In genomic region chr17:7466318-7466643, GRCh38 we compare ENCODE assay signal across 15 cellular contexts. TPM values are rescaled to one million over a fixed set of nuclear protein-coding genes. Genes with fewer than 3 reads are reported as not detected.
DNase-seq lines count a peak whose midpoint lies in the region; ATAC-seq and TF ChIP-seq lines count a peak whose summit lies in the region.
"Had no signal": no experiment of that assay in that cellular context is flagged by ENCODE, and none has a peak within 500 bp of the region (broad histone marks: within the 10 kb centered on the region; RNA-seq: fewer than 3 reads in every experiment).

No MANE protein-coding gene starts in this region.

- peaks cover 4% of the 10 kb centered on the region for H3K79me2 ChIP-seq in neural progenitor cell (ENCODE audit: low read depth)

- no peak overlapping the region for H2BK5ac ChIP-seq in mesenchymal stem cell (ENCODE audit: low read depth, low read length, poor library complexity, severe bottlenecking)

- TF ChIP-seq POLR2A in upper lobe of left lung (IDR thresholded peaks at IDR 0.05): peak in 1 of 4 donors; percentile 2

- H3K27ac Mint-ChIP-seq in neural progenitor cell: no peak overlapping the region

- H3K27me3 ChIP-seq in left ventricle myocardium inferior (ENCODE audit: low read depth) (no peaks in the 10 kb centered on the region), mesenchymal stem cell (ENCODE audit: control insufficient read depth in 1 of 2, insufficient read depth in 1 of 2, low read length in 2 of 2) (no peaks in the 10 kb centered on the region), upper lobe of left lung (no peaks in the 10 kb centered on the region), neural progenitor cell (no peaks in the 10 kb centered on the region)
- H3K27me3 ChIP-seq: Peyer's patch had no signal

- no peak for TF ChIP-seq CTCF in left ventricle myocardium inferior (IDR thresholded peaks at IDR 0.05; ENCODE audit: borderline replicate concordance)
- no peak for TF ChIP-seq CTCF in upper lobe of left lung (IDR thresholded peaks at IDR 0.05)
- TF ChIP-seq CTCF in neural progenitor cell (IDR thresholded peaks at IDR 0.05): no peak

- H3K4me3 ChIP-seq in left ventricle myocardium inferior (no peak overlapping the region), mesenchymal stem cell (ENCODE audit: insufficient read depth in 1 of 2, low read depth in 1 of 2, low read length in 2 of 2) (no peak overlapping the region), upper lobe of left lung (no peak overlapping the region), neural progenitor cell (no peak overlapping the region)
- H3K4me3 ChIP-seq: GM12878, Peyer's patch had no signal

- peak overlapping the region; percentile 73 for H4K91ac ChIP-seq in mesenchymal stem cell (ENCODE audit: low read length)

- ATAC-seq in left ventricle myocardium superior: no peak
- no peak for ATAC-seq in upper lobe of left lung (ENCODE audit: low FRiP score in 2 of 2)
- no peak for ATAC-seq in SK-N-SH treated with all-trans-retinoic acid at 6 μM for 48 hours
- ATAC-seq: GM12878 had no signal

- H3K27ac ChIP-seq in left ventricle myocardium inferior (replicated peaks) (peak overlapping the region; percentile 85), mesenchymal stem cell (ENCODE audit: low read length, poor library complexity, severe bottlenecking) (no peak overlapping the region), upper lobe of left lung (peak overlapping the region; percentile 61 to 75 (median 71)), neural progenitor cell (no peak overlapping the region)

- no peak overlapping the region for H3K14ac ChIP-seq in mesenchymal stem cell (ENCODE audit: low read length in 2 of 2)

- H3K4me1 ChIP-seq in left ventricle myocardium inferior: peaks cover 60% of the 10 kb centered on the region
- H3K4me1 ChIP-seq in mesenchymal stem cell (ENCODE audit: control insufficient read depth, insufficient read depth, low read depth, low read length): peaks cover 8% of the 10 kb centered on the region
- H3K4me1 ChIP-seq in upper lobe of left lung: peaks cover 24 to 40% (median 32%) of the 10 kb centered on the region in 4 donors
- peaks cover 6% of the 10 kb centered on the region for H3K4me1 ChIP-seq in neural progenitor cell

- H3K36me3 ChIP-seq in left ventricle myocardium inferior (peaks cover 43% of the 10 kb centered on the region), mesenchymal stem cell (ENCODE audit: control insufficient read depth in 1 of 2, insufficient read depth in 2 of 2, low read depth in 1 of 2, low read length in 2 of 2) (peaks cover 56 to 61% of the 10 kb centered on the region in 2 experiments), upper lobe of left lung (peaks cover 4 to 40% (median 31%) of the 10 kb centered on the region in 4 donors), neural progenitor cell (no peaks in the 10 kb centered on the region)

- peaks cover 47% of the 10 kb centered on the region for H3K79me1 ChIP-seq in mesenchymal stem cell (replicated peaks; ENCODE audit: low read length, poor library complexity, severe bottlenecking)

- no peak overlapping the region for H2AK5ac ChIP-seq in mesenchymal stem cell (ENCODE audit: low read length, severe bottlenecking)

- H3K9me3 ChIP-seq in left ventricle myocardium inferior (replicated peaks) (no peaks in the 10 kb centered on the region), mesenchymal stem cell (ENCODE audit: control insufficient read depth, low read length) (no peaks in the 10 kb centered on the region), upper lobe of left lung (no peaks in the 10 kb centered on the region), neural progenitor cell (ENCODE audit: low read depth) (no peaks in the 10 kb centered on the region)
- H3K9me3 ChIP-seq: Peyer's patch had no signal

- WGBS in mesenchymal stem cell: 99% methylated on average over 9 of the region's 9 CpGs
- 80 to 83% methylated on average over 9 of the region's 9 CpGs for WGBS in upper lobe of left lung, 2 donors

- H2AFZ ChIP-seq in mesenchymal stem cell (ENCODE audit: low read depth, low read length) (no peak overlapping the region), neural progenitor cell (replicated peaks) (no peak overlapping the region)

- peak overlapping the region; percentile 42 for H3K9ac ChIP-seq in mesenchymal stem cell (ENCODE audit: low read length)
- H3K9ac ChIP-seq in neural progenitor cell: no peak overlapping the region

- no peak overlapping the region for H2BK120ac ChIP-seq in mesenchymal stem cell (ENCODE audit: low read depth, low read length)

- peaks cover 21% of the 10 kb centered on the region for H4K20me1 ChIP-seq in neural progenitor cell (ENCODE audit: low read depth)

- TF ChIP-seq EP300 in upper lobe of left lung (IDR thresholded peaks at IDR 0.05): no peak

- H3K27me3 Mint-ChIP-seq in neural progenitor cell (ENCODE audit: insufficient read depth, low read depth): peaks cover 9% of the 10 kb centered on the region

- H3K4ac ChIP-seq in mesenchymal stem cell (ENCODE audit: low read depth in 1 of 2, low read length in 2 of 2): no peak overlapping the region

- H3K4me2 ChIP-seq in mesenchymal stem cell (ENCODE audit: low read length, poor library complexity, severe bottlenecking): no peak overlapping the region
- no peak overlapping the region for H3K4me2 ChIP-seq in neural progenitor cell

- no peak overlapping the region for H3K4me3 Mint-ChIP-seq in neural progenitor cell
- H3K4me3 Mint-ChIP-seq: mesothelial cell of epicardium had no signal

- DNase-seq in left ventricle myocardium inferior (no peak), left ventricle myocardium superior (no peak), mesenchymal stem cell (no peak), upper lobe of left lung (no peak), neural progenitor cell (ENCODE audit: low spot score) (no peak)
- DNase-seq: activated CD8-positive, alpha-beta memory T cell treated with anti-CD3 and anti-CD28 coated beads for 24 hours; effector memory CD4-positive, alpha-beta T cell; NCI-H446 treated with DMSO at 0.1 percent for 48 hours; Peyer's patch; T1000 had no signal

- no peak overlapping the region for H3K18ac ChIP-seq in mesenchymal stem cell (ENCODE audit: low read depth in 1 of 2, low read length in 2 of 2)

- peak overlapping the region in 1 of 2 experiments; percentile 33 for H2BK12ac ChIP-seq in mesenchymal stem cell (ENCODE audit: low read length in 2 of 2)

- peaks cover 28% of the 10 kb centered on the region for H3K4me1 Mint-ChIP-seq in neural progenitor cell

- H3F3A ChIP-seq in neural progenitor cell (ENCODE audit: low read depth): peaks cover 4% of the 10 kb centered on the region

- H2BK15ac ChIP-seq in mesenchymal stem cell (ENCODE audit: low read depth, poor library complexity, severe bottlenecking): peak overlapping the region; percentile 80

- intact Hi-C loops in left ventricle myocardium inferior (cut with micrococcal nuclease) (no loop called here), left ventricle myocardium superior (cut with micrococcal nuclease) (no loop called here)

- H3K23ac ChIP-seq in mesenchymal stem cell (ENCODE audit: low read length in 2 of 2): no peak overlapping the region

- peak overlapping the region; percentile 50 for H4K8ac ChIP-seq in mesenchymal stem cell (ENCODE audit: low read length)

- H3K36me3 Mint-ChIP-seq in neural progenitor cell: peaks cover 8% of the 10 kb centered on the region

- H3K9me3 Mint-ChIP-seq in neural progenitor cell: no peaks in the 10 kb centered on the region
- H3K9me3 Mint-ChIP-seq: mesothelial cell of epicardium had no signal

TF ChIP-seq in SK-N-SH treated with all-trans-retinoic acid at 6 μM for 48 hours, 23 proteins besides CTCF, POLR2A, EP300 and RAD21 (continues in another document):
- TF ChIP-seq ZNF8 (CRISPR knock-in tag; IDR thresholded peaks at IDR 0.05): no peak
- no peak for TF ChIP-seq ZFP30 (CRISPR knock-in tag; IDR thresholded peaks at IDR 0.05)
- TF ChIP-seq, protein P1, sequence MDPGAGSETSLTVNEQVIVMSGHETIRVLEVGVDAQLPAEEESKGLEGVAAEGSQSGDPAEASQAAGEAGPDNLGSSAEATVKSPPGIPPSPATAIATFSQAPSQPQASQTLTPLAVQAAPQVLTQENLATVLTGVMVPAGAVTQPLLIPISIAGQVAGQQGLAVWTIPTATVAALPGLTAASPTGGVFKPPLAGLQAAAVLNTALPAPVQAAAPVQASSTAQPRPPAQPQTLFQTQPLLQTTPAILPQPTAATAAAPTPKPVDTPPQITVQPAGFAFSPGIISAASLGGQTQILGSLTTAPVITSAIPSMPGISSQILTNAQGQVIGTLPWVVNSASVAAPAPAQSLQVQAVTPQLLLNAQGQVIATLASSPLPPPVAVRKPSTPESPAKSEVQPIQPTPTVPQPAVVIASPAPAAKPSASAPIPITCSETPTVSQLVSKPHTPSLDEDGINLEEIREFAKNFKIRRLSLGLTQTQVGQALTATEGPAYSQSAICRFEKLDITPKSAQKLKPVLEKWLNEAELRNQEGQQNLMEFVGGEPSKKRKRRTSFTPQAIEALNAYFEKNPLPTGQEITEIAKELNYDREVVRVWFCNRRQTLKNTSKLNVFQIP (CRISPR knock-in tag; IDR thresholded peaks at IDR 0.05; ENCODE audit: borderline replicate concordance, low read depth): no peak
- no peak for TF ChIP-seq ESRRG (CRISPR knock-in tag; IDR thresholded peaks at IDR 0.05)

RNA-seq across cellular contexts. Expression of gene ZBTB4, which starts 13.2 kb away (rescaled TPM):
- total RNA-seq in left ventricle myocardium inferior: 63.4 TPM
- total RNA-seq in left ventricle myocardium superior: 70.9 TPM
- polyA plus RNA-seq in mesenchymal stem cell (2013, experiment 1 of 2): 38.6 TPM
- polyA plus RNA-seq in mesenchymal stem cell (2013, experiment 2 of 2): 37.3 TPM
- 10 to 100 TPM; 54.4 to 90.1 (median 74.2) TPM for total RNA-seq in upper lobe of left lung
- total RNA-seq in neural progenitor cell (ENCODE audit: low replicate concordance): 5.4 and 15.5 TPM in 2 replicates

RNA-seq across cellular contexts. Expression of gene SLC35G6, which starts 15.0 kb away (rescaled TPM):
- total RNA-seq in left ventricle myocardium inferior (not detected), left ventricle myocardium superior (not detected), upper lobe of left lung (not detected), neural progenitor cell (ENCODE audit: low replicate concordance) (not detected in 2 replicates)
- polyA plus RNA-seq in mesenchymal stem cell (2013, experiment 1 of 2): not detected
- not detected for polyA plus RNA-seq in mesenchymal stem cell (2013, experiment 2 of 2)
- total RNA-seq: GM12878, mesothelial cell of epicardium, Peyer's patch, ureter had no signal
- polyA plus RNA-seq: adipose tissue had no signal

RNA-seq across cellular contexts. Expression of gene POLR2A, which starts 17.9 kb away (rescaled TPM):
- total RNA-seq in left ventricle myocardium inferior (38.7 TPM), left ventricle myocardium superior (39.1 TPM), upper lobe of left lung (100 to 1,000 TPM in 4 of 6 donors, 10 to 100 TPM in 2; 79.5 to 139 (median 112) TPM), neural progenitor cell (ENCODE audit: low replicate concordance) (32.7 and 51.4 TPM in 2 replicates)
- 41.8 TPM for polyA plus RNA-seq in mesenchymal stem cell (2013, experiment 1 of 2)
- polyA plus RNA-seq in mesenchymal stem cell (2013, experiment 2 of 2): 35.6 TPM

RNA-seq across cellular contexts. Expression of gene CHRNB1, which starts 21.4 kb away (rescaled TPM):
- total RNA-seq in left ventricle myocardium inferior: 8.7 TPM
- total RNA-seq in left ventricle myocardium superior: 9.6 TPM
- 7.3 TPM for polyA plus RNA-seq in mesenchymal stem cell (2013, experiment 1 of 2)
- 7.0 TPM for polyA plus RNA-seq in mesenchymal stem cell (2013, experiment 2 of 2)
- total RNA-seq in upper lobe of left lung: 10 to 100 TPM in 1 of 6 donors, 1 to 10 TPM in 5; 1.9 to 11.5 (median 7.0) TPM
- total RNA-seq in neural progenitor cell (ENCODE audit: low replicate concordance): 7.4 and 7.5 TPM in 2 replicates

RNA-seq across cellular contexts. Expression of gene FGF11, which starts 27.0 kb away (rescaled TPM):
- total RNA-seq in left ventricle myocardium inferior (6.5 TPM), left ventricle myocardium superior (13.8 TPM), upper lobe of left lung (1 to 10 TPM in 2 of 6 donors, under 1 TPM in 3, not detected in 1; 0.15 to 2.0 (median 0.57) TPM), neural progenitor cell (ENCODE audit: low replicate concordance) (7.6 and 14.9 TPM in 2 replicates)
- polyA plus RNA-seq in mesenchymal stem cell (2013, experiment 1 of 2): 0.70 TPM
- 0.82 TPM for polyA plus RNA-seq in mesenchymal stem cell (2013, experiment 2 of 2)

Comparison
In these comparisons a context has a peak if more than half of its experiments do, and no peak if none do; other contexts are left out.
1. H3K27ac ChIP-seq: peak in left ventricle myocardium inferior (single experiment) and upper lobe of left lung (4 of 4); none in mesenchymal stem cell (single experiment) and neural progenitor cell (single experiment).